In the genomic region with DNA sequence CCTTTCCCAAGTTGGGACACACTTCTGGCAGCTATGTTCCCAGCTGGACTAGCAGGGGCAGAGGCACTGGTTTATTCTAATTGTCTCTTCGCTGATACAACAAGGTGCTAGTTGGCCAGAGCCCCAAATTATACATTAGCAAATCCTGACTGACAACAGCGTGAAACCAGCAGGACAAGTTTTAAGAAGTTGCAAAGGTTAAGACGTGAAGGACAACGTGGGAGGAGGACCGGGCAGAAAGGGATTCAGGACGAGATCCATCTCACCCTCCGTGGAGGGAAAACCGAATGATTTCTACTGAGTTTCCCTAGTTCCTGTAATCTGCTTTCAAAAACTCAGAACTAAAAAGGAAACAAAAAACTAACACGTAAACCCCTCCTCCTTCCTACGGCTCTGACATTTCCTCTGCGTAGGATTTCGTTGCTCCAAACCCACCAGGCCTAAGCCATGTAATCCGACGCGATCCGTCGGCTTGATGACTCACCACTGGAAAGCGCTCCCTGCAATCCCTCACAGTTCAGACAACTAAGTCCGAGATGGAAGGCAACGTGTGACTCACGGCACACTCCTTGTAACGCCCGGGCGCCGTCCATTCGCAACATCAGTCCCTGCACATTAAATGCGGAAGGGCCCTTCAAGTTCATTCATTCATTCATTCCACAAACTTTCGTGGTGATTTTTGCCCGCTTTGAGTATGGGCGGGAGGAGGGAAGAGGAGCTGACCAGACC, we compare ENCODE assay signal across 9 cellular contexts. TPM values are rescaled to one million over a fixed set of nuclear protein-coding genes. Genes with fewer than 3 reads are reported as not detected.
A peak's percentile ranks its signal among the peaks of the same experiment; 100 is the strongest.
DNase-seq lines count a peak whose midpoint lies in the region; ATAC-seq and TF ChIP-seq lines count a peak whose summit lies in the region.
"Had no signal": no experiment of that assay in that cellular context is flagged by ENCODE, and none has a peak within 500 bp of the region (broad histone marks: within the 10 kb centered on the region; RNA-seq: fewer than 3 reads in every experiment).

No MANE protein-coding gene starts in this region.

- no peak for TF ChIP-seq CTCF in left lung (IDR thresholded peaks at IDR 0.05)

- DNase-seq in AG20443 (ENCODE audit: low spot score) (peak; percentile 95), NCI-H69 (lab: John Stamatoyannopoulos, UW) (peak; percentile 91), dermis microvascular lymphatic vessel endothelial cell (ENCODE audit: low read depth in 2 of 2) (peak; percentile 95 to 99), left lung (peak; percentile 92)
- DNase-seq in activated CD4-positive, alpha-beta T cell treated with anti-CD3 and anti-CD28 coated beads, Interleukin-2, amount 50 U/mL, for 4 hours, result peak; percentile 62 to 67
- DNase-seq in stimulated activated CD4-positive, alpha-beta T cell treated with anti-CD3 and anti-CD28 coated beads, Interleukin-2, amount 100 ng/mL, for 4 hours (ENCODE audit: low read depth), result peak; percentile 53

- peak; percentile 50 for ATAC-seq in GM19035 (IDR thresholded peaks at IDR 0.05; ENCODE audit: unreplicated experiment)
- ATAC-seq in HG03378 (IDR thresholded peaks at IDR 0.05; ENCODE audit: unreplicated experiment), result peak; percentile 53
- peak; percentile 94 for ATAC-seq in left lung

- no peaks in the 10 kb centered on the region for H3K27me3 ChIP-seq in left lung

- peak overlapping the region; percentile 96 to 98 for H3K27ac ChIP-seq in left lung
- H3K27ac ChIP-seq: KMS-11 had no signal

- peak overlapping the region; percentile 62 to 63 for H3K4me3 ChIP-seq in left lung

- intact Hi-C loops in left lung (cut with DNase I), result no loop called here

- no peaks in the 10 kb centered on the region for H3K36me3 ChIP-seq in left lung

- no peaks in the 10 kb centered on the region for H3K9me3 ChIP-seq in left lung

- H3K4me1 ChIP-seq in left lung, result peaks cover 0 to 13% of the 10 kb centered on the region in 2 donors

RNA-seq across cellular contexts. Expression of a gene that starts 0.7 kb away (rescaled TPM):
- 12.9 and 15.3 TPM in 2 replicates for total RNA-seq in dermis microvascular lymphatic vessel endothelial cell
- 10 to 100 TPM; 27.4 to 38.0 TPM for total RNA-seq in left lung

RNA-seq across cellular contexts. Expression of a gene that starts 30.2 kb away (rescaled TPM):
- total RNA-seq in dermis microvascular lymphatic vessel endothelial cell, result not detected in 2 replicates
- under 1 TPM; 0.37 to 0.64 TPM for total RNA-seq in left lung

Comparison
In these comparisons a context has a peak if more than half of its experiments do, and no peak if none do; other contexts are left out.
1. Peak in every context shown above with its lines: DNase-seq, ATAC-seq, H3K4me3 ChIP-seq and H3K27ac ChIP-seq.